In genomic region chr6:104604643-104605042, GRCh38 we compare ENCODE assay signal across 23 cellular contexts.
"Had no signal": no experiment of that assay in that cellular context is flagged by ENCODE, and none has a peak within 500 bp of the region (broad histone marks: within the 10 kb centered on the region; RNA-seq: fewer than 3 reads in every experiment).

No MANE protein-coding gene starts in this region.

- DNase-seq: cortex of kidney; effector memory CD8-positive, alpha-beta T cell; erythroblast; esophagus squamous epithelium; foreskin fibroblast; gastrocnemius medialis; head of caudate nucleus; left ventricle myocardium superior; lower lobe of right lung; natural killer cell; right cardiac atrium; sigmoid colon; spleen; stimulated activated CD4-positive, alpha-beta T cell treated with anti-CD3 and anti-CD28 coated beads, Interleukin-2, amount 100 ng/mL, for 48 hours; stimulated activated naive B cell treated with anti-CD40 and anti-IgM and Interleukin-4, amounts not matched to agents 10 μg/mL and 1 μg/mL and 100 μg/mL, for 72 hours; transverse colon; upper lobe of right lung; uterus had no signal

- FAIRE-seq: endometrium, keratinocyte had no signal

- H3K27ac ChIP-seq: esophagus squamous epithelium, gastrocnemius medialis, lower lobe of right lung, neutrophil, prostate gland, sigmoid colon, spleen, suprapubic skin, transverse colon, upper lobe of right lung, uterus had no signal

- H3K36me3 ChIP-seq: esophagus squamous epithelium, gastrocnemius medialis, lower lobe of right lung, neutrophil, prostate gland, sigmoid colon, spleen, suprapubic skin, transverse colon, upper lobe of right lung, uterus had no signal

- H3K9me3 ChIP-seq: esophagus squamous epithelium, gastrocnemius medialis, lower lobe of right lung, neutrophil, prostate gland, sigmoid colon, spleen, suprapubic skin, transverse colon, upper lobe of right lung, uterus had no signal

- H3K4me3 ChIP-seq: esophagus squamous epithelium, gastrocnemius medialis, lower lobe of right lung, prostate gland, sigmoid colon, spleen, suprapubic skin, transverse colon, upper lobe of right lung, uterus had no signal

- H3K27me3 ChIP-seq: esophagus squamous epithelium, gastrocnemius medialis, neutrophil, sigmoid colon, spleen, suprapubic skin, transverse colon, upper lobe of right lung, uterus had no signal

- H3K4me1 ChIP-seq: gastrocnemius medialis, prostate gland had no signal

- ATAC-seq: effector memory CD8-positive, alpha-beta T cell; gastrocnemius medialis; left ventricle myocardium superior; lower lobe of right lung; natural killer cell; right cardiac atrium; stimulated activated naive B cell treated with anti-CD40 and anti-IgM and Interleukin-4, amounts not matched to agents 10 μg/mL and 1 μg/mL and 100 μg/mL, for 72 hours; upper lobe of right lung had no signal
